ENCODE assay signal across 9 cellular contexts in the genomic region with DNA sequence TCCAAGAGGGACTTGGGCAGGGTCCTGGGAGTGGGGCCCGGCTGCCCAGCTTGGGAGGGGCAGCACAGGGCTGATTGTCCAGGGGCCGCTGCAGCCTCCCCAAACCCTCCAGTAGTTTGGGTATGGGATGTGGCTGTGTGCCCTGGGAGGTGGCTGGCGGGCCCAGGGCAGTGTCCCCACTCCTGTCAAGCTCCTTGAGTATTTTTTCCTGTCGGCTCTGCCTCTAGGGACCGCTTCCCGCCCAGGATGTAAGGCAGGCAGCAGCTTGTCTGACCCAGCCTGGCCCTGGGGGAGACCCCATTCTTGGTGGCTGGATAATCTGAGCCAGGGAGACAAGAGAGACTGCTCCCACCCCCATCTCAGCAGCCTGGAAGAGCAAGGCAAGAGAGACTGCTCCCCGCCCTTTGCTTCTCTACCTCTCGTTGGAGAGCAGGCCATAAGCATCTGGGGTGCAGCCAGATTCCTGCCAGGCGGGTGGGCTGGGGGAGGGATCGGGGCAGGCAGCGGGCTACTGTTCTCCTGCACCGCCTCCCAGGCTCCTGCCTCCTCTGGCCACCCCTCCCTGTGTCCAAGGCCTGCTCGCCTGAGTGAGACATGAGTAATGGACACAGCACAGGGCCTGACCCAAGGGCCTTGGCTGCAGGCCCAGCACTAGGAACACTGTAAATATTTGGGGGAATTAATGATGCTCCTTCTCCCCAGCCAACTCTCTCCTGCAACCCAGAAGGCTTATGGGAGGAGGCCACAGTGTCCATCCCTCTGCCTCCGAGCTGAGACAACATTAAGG. TPM values are rescaled to one million over a fixed set of nuclear protein-coding genes. Genes with fewer than 3 reads are reported as not detected.
DNase-seq lines count a peak whose midpoint lies in the region; ATAC-seq and TF ChIP-seq lines count a peak whose summit lies in the region.
"Had no signal": no experiment of that assay in that cellular context is flagged by ENCODE, and none has a peak within 500 bp of the region (broad histone marks: within the 10 kb centered on the region; RNA-seq: fewer than 3 reads in every experiment).

No MANE protein-coding gene starts in this region.

- peaks cover 0 to 3% (median 0%) of the 10 kb centered on the region in 7 donors for H3K27me3 ChIP-seq in heart right ventricle
- no peaks in the 10 kb centered on the region for H3K27me3 ChIP-seq in rectal smooth muscle tissue (ENCODE audit: control insufficient read depth, insufficient read depth, low read length)

- DNase-seq in GM13976 (ENCODE audit: low spot score) (peak; percentile 21), heart right ventricle (peak in 1 of 2 donors; percentile 38), NCI-H748 (lab: John Stamatoyannopoulos, UW; ENCODE audit: unreplicated experiment) (no peak), NCI-H1694 (lab: John Stamatoyannopoulos, UW) (no peak), NCI-H524 treated with DMSO at 0.1 percent for 48 hours (lab: John Stamatoyannopoulos, UW) (no peak)

- ATAC-seq in heart right ventricle: peak; percentile 46 to 84 (median 70)
- no peak for ATAC-seq in GM21360 (IDR thresholded peaks at IDR 0.05; ENCODE audit: unreplicated experiment)

- 61 to 74% methylated on average over 14 of the region's 14 CpGs for WGBS in heart right ventricle, 2 donors

- no peaks in the 10 kb centered on the region for H3K9me3 ChIP-seq in heart right ventricle

- TF ChIP-seq CTCF in GM13976 (IDR thresholded peaks at IDR 0.05; ENCODE audit: borderline replicate concordance, control extremely low read depth, extremely low read depth, insufficient read depth, missing control alignments) (no peak), VCaP (conservative IDR thresholded peaks at IDR 0.05) (no peak), heart right ventricle (IDR thresholded peaks at IDR 0.05) (no peak)

- intact Hi-C loops in heart right ventricle (cut with DNase I): no loop called here

- H3K9ac ChIP-seq in rectal smooth muscle tissue (ENCODE audit: low read length): no peak overlapping the region

- H3K27ac ChIP-seq in VCaP (peak overlapping the region; percentile 39; the same call in 1 of the 2 replicates), heart right ventricle (no peak overlapping the region), rectal smooth muscle tissue (ENCODE audit: low read depth, low read length) (peak overlapping the region; percentile 80)

- H3K4me1 ChIP-seq in heart right ventricle (peaks cover 0 to 10% (median 5%) of the 10 kb centered on the region in 9 donors), rectal smooth muscle tissue (ENCODE audit: control insufficient read depth, insufficient read depth, low read length) (peaks cover 24% of the 10 kb centered on the region)

- in situ Hi-C loops in GM13976 (cut with MboI; ENCODE audit: low sequenced_read_pairs, unreplicated experiment): no loop called here

- H3K4me3 ChIP-seq in heart right ventricle (no peak overlapping the region), rectal smooth muscle tissue (ENCODE audit: low read length) (no peak overlapping the region)

- H3K36me3 ChIP-seq in heart right ventricle (no peaks in the 10 kb centered on the region), rectal smooth muscle tissue (ENCODE audit: control insufficient read depth, insufficient read depth, low read length) (no peaks in the 10 kb centered on the region)

RNA-seq across cellular contexts. Expression of a gene that starts 18.4 kb away (rescaled TPM):
- total RNA-seq in heart right ventricle: 10 to 100 TPM; 12.5 to 44.2 (median 22.5) TPM
- 10 to 100 TPM; 26.1 to 39.9 TPM for polyA plus RNA-seq in heart right ventricle

RNA-seq across cellular contexts. Expression of a gene that starts 42.5 kb away (rescaled TPM):
- under 1 TPM in 2 of 10 donors, not detected in 8; 0.11 to 0.23 TPM for total RNA-seq in heart right ventricle
- under 1 TPM in 1 of 2 donors, not detected in 1; 0.03 TPM for polyA plus RNA-seq in heart right ventricle
- total RNA-seq: NCI-H460 had no signal

RNA-seq across cellular contexts. Expression of a gene that starts 57.6 kb away (rescaled TPM):
- 100 to 1,000 TPM; 161 to 337 (median 231) TPM for total RNA-seq in heart right ventricle
- polyA plus RNA-seq in heart right ventricle: 100 to 1,000 TPM in 1 of 2 donors, 10 to 100 TPM in 1; 88.1 to 129 TPM

Comparison
In these comparisons a context has a peak if more than half of its experiments do, and no peak if none do; other contexts are left out.
1. H3K27ac ChIP-seq: peak in VCaP (single experiment) and rectal smooth muscle tissue (single experiment); none in heart right ventricle (0 of 10).